Comparison of ENCODE assay signal across 12 cellular contexts in the genomic region with DNA sequence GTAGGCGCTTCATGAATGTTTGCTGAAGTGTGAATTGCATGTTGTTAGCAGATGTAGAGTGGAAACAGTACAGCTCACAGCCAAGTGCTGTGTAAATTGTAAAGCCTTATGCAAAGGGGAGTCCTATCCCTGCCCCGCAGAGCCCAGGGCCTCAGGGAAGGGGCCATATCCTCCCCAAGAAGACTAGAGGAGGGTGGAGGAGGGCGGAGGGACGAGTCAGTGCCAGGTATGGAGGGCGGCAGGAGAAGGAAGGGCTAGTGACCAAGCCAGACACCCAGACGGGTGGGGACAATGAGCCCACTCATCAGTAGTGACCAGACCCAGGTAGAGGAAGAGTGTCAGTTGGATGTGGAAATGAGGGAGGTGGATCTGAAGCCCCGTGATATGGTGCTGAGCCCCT. TPM values are rescaled to one million over a fixed set of nuclear protein-coding genes. Genes with fewer than 3 reads are reported as not detected.
DNase-seq lines count a peak whose midpoint lies in the region; ATAC-seq and TF ChIP-seq lines count a peak whose summit lies in the region.
"Had no signal": no experiment of that assay in that cellular context is flagged by ENCODE, and none has a peak within 500 bp of the region (broad histone marks: within the 10 kb centered on the region; RNA-seq: fewer than 3 reads in every experiment).

No MANE protein-coding gene starts in this region.

- H3K36me3 Mint-ChIP-seq in CD4-positive, CD25-positive, alpha-beta regulatory T cell: peaks cover 10% of the 10 kb centered on the region

- H3K4me1 ChIP-seq in CD4-positive, CD25-positive, alpha-beta regulatory T cell (ENCODE audit: control insufficient read depth, insufficient read depth, low read length, poor library complexity, severe bottlenecking): no peaks in the 10 kb centered on the region
- H3K4me1 ChIP-seq in OCI-LY7 (ENCODE audit: insufficient read depth, low read length, poor library complexity, severe bottlenecking) (peaks cover 40% of the 10 kb centered on the region), esophagus (ENCODE audit: control insufficient read depth in 2 of 2, insufficient read depth in 2 of 2, low read length in 1 of 2) (peaks cover 10 to 30% of the 10 kb centered on the region in 2 donors), gastrocnemius medialis (peaks cover 33 to 34% of the 10 kb centered on the region in 2 donors)

- H4K20me1 ChIP-seq in OCI-LY7 (ENCODE audit: insufficient read depth, low read length): no peaks in the 10 kb centered on the region

- no peak for TF ChIP-seq POLR2A in gastrocnemius medialis (IDR thresholded peaks at IDR 0.05)

- H3K4me2 ChIP-seq in OCI-LY7 (ENCODE audit: low read length): peak overlapping the region; percentile 90

- H3K4me3 Mint-ChIP-seq in CD4-positive, CD25-positive, alpha-beta regulatory T cell: no peak overlapping the region
- H3K4me3 Mint-ChIP-seq: activated naive CD8-positive, alpha-beta T cell treated with anti-CD3 and anti-CD28 coated beads, Interleukin-2, amount 50 U/mL, for 24 hours had no signal

- BruUV-seq in OCI-LY7 (replicated peaks; lab: Mats Ljungman, UMichigan): no TSS peak

- POLR2A ChIA-PET in OCI-LY7 (lab: Charles Lee): interaction anchor here (0.7 to 2.5 kb wide), 4 partner anchors 10 to 47 kb away, joined by 3 to 8 read pairs (median 4); no protein-coding TSS in a partner anchor

- no peaks in the 10 kb centered on the region for H3K9me2 ChIP-seq in OCI-LY7 (ENCODE audit: insufficient read depth, low read length)

- no peaks in the 10 kb centered on the region for H3K27me3 ChIP-seq in CD4-positive, CD25-positive, alpha-beta regulatory T cell (ENCODE audit: control insufficient read depth, insufficient read depth, low read length)
- H3K27me3 ChIP-seq in esophagus (ENCODE audit: control insufficient read depth in 1 of 2, insufficient read depth in 2 of 2, low read length in 2 of 2): no peaks in the 10 kb centered on the region
- H3K27me3 ChIP-seq in gastrocnemius medialis: no peaks in the 10 kb centered on the region

- no peak for DNase-seq in CD4-positive, CD25-positive, alpha-beta regulatory T cell
- DNase-seq in OCI-LY7 (ENCODE audit: low spot score): no peak
- no peak for DNase-seq in gastrocnemius medialis
- no peak for DNase-seq in GM19238 (ENCODE audit: insufficient read length, low spot score)
- no peak for DNase-seq in NCI-H2081 treated with DMSO at 0.1 percent for 48 hours (lab: John Stamatoyannopoulos, UW)
- DNase-seq in stimulated activated CD4-positive, alpha-beta T cell treated with anti-CD3 and anti-CD28 coated beads, Interleukin-2, amount 100 ng/mL, for 24 hours: no peak
- DNase-seq: activated CD8-positive, alpha-beta memory T cell treated with anti-CD3 and anti-CD28 coated beads, Interleukin-2, amount 50 U/mL, for 4 hours; activated naive CD8-positive, alpha-beta T cell treated with anti-CD3 and anti-CD28 coated beads, Interleukin-2, amount 50 U/mL, for 24 hours; KG1; NCI-H1930 had no signal

- 71 to 77% methylated on average over 7 of the region's 7 CpGs for WGBS in esophagus, 2 donors

- no peaks in the 10 kb centered on the region for H3K27me3 Mint-ChIP-seq in CD4-positive, CD25-positive, alpha-beta regulatory T cell
- H3K27me3 Mint-ChIP-seq: activated naive CD8-positive, alpha-beta T cell treated with anti-CD3 and anti-CD28 coated beads, Interleukin-2, amount 50 U/mL, for 24 hours had no signal

- no peak overlapping the region for H3K27ac ChIP-seq in CD4-positive, CD25-positive, alpha-beta regulatory T cell (ENCODE audit: insufficient read depth, low read length, poor library complexity, severe bottlenecking)
- H3K27ac ChIP-seq in OCI-LY7 (ENCODE audit: low read depth, low read length, poor library complexity, severe bottlenecking) (peak overlapping the region; percentile 77), esophagus (ENCODE audit: low read depth in 2 of 2, low read length in 1 of 2) (peak overlapping the region; percentile 89 to 96), gastrocnemius medialis (peak overlapping the region; percentile 67 to 81 (median 76))

- no peak for TF ChIP-seq CTCF in OCI-LY7 (conservative IDR thresholded peaks at IDR 0.05; ENCODE audit: low read length)
- no peak for TF ChIP-seq CTCF in gastrocnemius medialis (IDR thresholded peaks at IDR 0.05 in 4 of 5, conservative IDR thresholded peaks at IDR 0.05 in 1 of 5)

- H3K9me3 ChIP-seq in CD4-positive, CD25-positive, alpha-beta regulatory T cell (ENCODE audit: control insufficient read depth in 2 of 2, low read length in 2 of 2): no peaks in the 10 kb centered on the region
- no peaks in the 10 kb centered on the region for H3K9me3 ChIP-seq in OCI-LY7 (ENCODE audit: low read length)
- H3K9me3 ChIP-seq in esophagus (ENCODE audit: control insufficient read depth in 2 of 2, insufficient read depth in 1 of 2, low read depth in 1 of 2, low read length in 1 of 2): no peaks in the 10 kb centered on the region
- H3K9me3 ChIP-seq in gastrocnemius medialis: no peaks in the 10 kb centered on the region

- peaks cover 0 to 32% (median 15%) of the 10 kb centered on the region in 4 donors for H3K4me1 Mint-ChIP-seq in CD4-positive, CD25-positive, alpha-beta regulatory T cell

- ATAC-seq in CD4-positive, CD25-positive, alpha-beta regulatory T cell (ENCODE audit: low read depth in 2 of 2): no peak
- ATAC-seq in gastrocnemius medialis (no peak), GM18870 (IDR thresholded peaks at IDR 0.05; ENCODE audit: unreplicated experiment) (no peak)
- ATAC-seq: activated naive CD8-positive, alpha-beta T cell treated with anti-CD3 and anti-CD28 coated beads, Interleukin-2, amount 50 U/mL, for 24 hours had no signal

- H3K9me3 Mint-ChIP-seq in CD4-positive, CD25-positive, alpha-beta regulatory T cell: peaks cover 0 to 1% (median 0%) of the 10 kb centered on the region in 7 donors
- H3K9me3 Mint-ChIP-seq: activated naive CD8-positive, alpha-beta T cell treated with anti-CD3 and anti-CD28 coated beads, Interleukin-2, amount 50 U/mL, for 24 hours had no signal

- H3K79me2 ChIP-seq in OCI-LY7 (ENCODE audit: insufficient read depth, low read depth, low read length): no peaks in the 10 kb centered on the region

- intact Hi-C loops in OCI-LY7 (cut with micrococcal nuclease; ENCODE audit: unreplicated experiment): no loop called here
- intact Hi-C loops in gastrocnemius medialis (cut with DNase I; ENCODE audit: low total_unique reads): no loop called here

- peak overlapping the region; percentile 70; the same call in 1 of the 2 replicates for H2AFZ ChIP-seq in OCI-LY7 (ENCODE audit: low read length)

- in situ Hi-C loops in gastrocnemius medialis (cut with MboI; ENCODE audit: low sequenced_read_pairs in 4 of 4): no loop called here

- H3K4me3 ChIP-seq in CD4-positive, CD25-positive, alpha-beta regulatory T cell (ENCODE audit: low read depth, low read length): no peak overlapping the region
- H3K4me3 ChIP-seq in OCI-LY7 (ENCODE audit: low read depth, low read length, poor library complexity, severe bottlenecking): peak overlapping the region; percentile 50
- no peak overlapping the region for H3K4me3 ChIP-seq in esophagus (ENCODE audit: low read depth in 1 of 2, low read length in 2 of 2)
- H3K4me3 ChIP-seq in gastrocnemius medialis: no peak overlapping the region

- peak overlapping the region; percentile 26 to 92 (median 46) for H3K27ac Mint-ChIP-seq in CD4-positive, CD25-positive, alpha-beta regulatory T cell

- CTCF ChIA-PET in OCI-LY7 (lab: Charles Lee; ENCODE audit: unreplicated experiment): no interaction called here

- H3K36me3 ChIP-seq in CD4-positive, CD25-positive, alpha-beta regulatory T cell (ENCODE audit: control insufficient read depth, insufficient read depth, low read length): no peaks in the 10 kb centered on the region
- H3K36me3 ChIP-seq in OCI-LY7 (ENCODE audit: insufficient read depth, low read length) (no peaks in the 10 kb centered on the region), esophagus (ENCODE audit: control insufficient read depth in 2 of 2, insufficient read depth in 2 of 2, low read length in 1 of 2) (no peaks in the 10 kb centered on the region), gastrocnemius medialis (no peaks in the 10 kb centered on the region)

RNA-seq across cellular contexts. Expression of a gene that starts 45.2 kb away (rescaled TPM):
- 16.3 TPM for total RNA-seq in CD4-positive, CD25-positive, alpha-beta regulatory T cell
- polyA plus RNA-seq in CD4-positive, CD25-positive, alpha-beta regulatory T cell: 1 to 10 TPM in 3 of 4 donors, under 1 TPM in 1; 0.88 to 2.4 (median 1.9) TPM
- total RNA-seq in OCI-LY7 (2014; rRNA removed; shearing (Covaris generic)): 8.6 and 13.8 TPM in 2 replicates
- total RNA-seq in OCI-LY7 (2022) (19.0 and 21.9 TPM in 2 replicates), gastrocnemius medialis (1 to 10 TPM; 2.6 to 5.4 (median 3.2) TPM)
- polyA plus RNA-seq in esophagus: 10 to 100 TPM; 21.1 to 62.1 TPM

RNA-seq across cellular contexts. Expression of a gene that starts 56.0 kb away (rescaled TPM):
- 60.8 TPM for total RNA-seq in CD4-positive, CD25-positive, alpha-beta regulatory T cell
- polyA plus RNA-seq in CD4-positive, CD25-positive, alpha-beta regulatory T cell: 100 to 1,000 TPM in 2 of 4 donors, 10 to 100 TPM in 2; 88.4 to 123 (median 97.1) TPM
- total RNA-seq in OCI-LY7 (2014; rRNA removed; shearing (Covaris generic)): 204 and 220 TPM in 2 replicates
- total RNA-seq in OCI-LY7 (2022) (216 and 224 TPM in 2 replicates), gastrocnemius medialis (100 to 1,000 TPM; 349 to 547 (median 423) TPM)
- polyA plus RNA-seq in esophagus: 10 to 100 TPM; 63.5 to 98.5 TPM
